ENCODE assay signal across 1 cellular context in genomic region chr9:99345936-99346335, GRCh38.
TF ChIP-seq lines count a peak whose summit lies in the region.

No MANE protein-coding gene starts in this region.

TF ChIP-seq in SK-N-SH, 30 proteins besides CTCF, POLR2A, EP300 and RAD21 (continued from another document):
- TF ChIP-seq PBX3 (IDR thresholded peaks at IDR 0.05): peak; percentile 38; the same call in 1 of the 2 replicates
